Comparison of ENCODE assay signal across 33 cellular contexts in the genomic region with DNA sequence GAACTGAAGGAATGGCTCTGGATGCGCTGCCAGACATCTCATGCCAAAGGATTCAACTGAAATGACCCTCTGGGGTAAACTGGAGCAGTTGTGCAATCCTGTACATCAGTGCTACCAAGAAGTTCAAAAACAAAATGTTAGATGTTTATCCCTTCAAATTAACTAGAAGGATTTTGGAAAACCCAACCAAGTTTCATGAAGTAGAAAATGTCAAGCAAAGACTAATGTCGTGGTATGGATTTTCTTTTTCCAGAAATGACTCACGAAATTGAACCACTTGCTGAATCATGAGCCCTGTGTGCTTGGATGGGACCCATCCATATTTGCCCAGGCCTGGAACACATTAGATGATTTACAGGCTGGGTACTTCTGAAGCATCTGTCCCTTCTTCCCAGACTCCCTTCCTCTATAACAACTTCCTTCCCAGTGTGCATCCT.
DNase-seq lines count a peak whose midpoint lies in the region; ATAC-seq and TF ChIP-seq lines count a peak whose summit lies in the region.
"Had no signal": no experiment of that assay in that cellular context is flagged by ENCODE, and none has a peak within 500 bp of the region (broad histone marks: within the 10 kb centered on the region; RNA-seq: fewer than 3 reads in every experiment).

No MANE protein-coding gene starts in this region.

- no peaks in the 10 kb centered on the region for H3K36me3 Mint-ChIP-seq in chondrocyte (ENCODE audit: low read depth)
- H3K36me3 Mint-ChIP-seq: activated naive CD4-positive, alpha-beta T cell treated with anti-CD3 and anti-CD28 coated beads, Interleukin-2, amount 10 ng/mL, durations not matched to agents 7 days and 5 days; CD8-positive, alpha-beta memory T cell; mesothelial cell of epicardium; naive thymus-derived CD4-positive, alpha-beta T cell had no signal

- POLR2A ChIA-PET in BJ (lab: Charles Lee) = no interaction called here
- POLR2A ChIA-PET in IMR-90 (lab: Charles Lee; ENCODE audit: unreplicated experiment) = no interaction called here

- no peaks in the 10 kb centered on the region for H4K20me1 ChIP-seq in IMR-90 (ENCODE audit: insufficient read depth, low read length)

- no peak overlapping the region for H2AK5ac ChIP-seq in IMR-90 (ENCODE audit: low read depth, low read length)

- no TSS peak for BruUV-seq in IMR-90 (replicated peaks; lab: Mats Ljungman, UMichigan)

- H3K9me3 Mint-ChIP-seq in chondrocyte (ENCODE audit: low read depth) = peaks cover 6% of the 10 kb centered on the region
- H3K9me3 Mint-ChIP-seq: activated naive CD4-positive, alpha-beta T cell treated with anti-CD3 and anti-CD28 coated beads, Interleukin-2, amount 10 ng/mL, durations not matched to agents 7 days and 5 days; activated T-helper 1 cell treated with anti-CD3 and anti-CD28 coated beads, Interleukin-12 subunit alpha, Interleukin-12 subunit beta, Interleukin-2, Interleukin-4 antibody, amounts not matched to agents 30 ng/mL and 10 ng/mL and 1 ng/mL, durations not matched to agents 14 hours and 24 hours and 36 hours; stimulated activated naive CD8-positive, alpha-beta T cell treated with anti-CD3 and anti-CD28 coated beads, Interleukin-15, Interleukin-2, amounts not matched to agents 100 ng/mL and 50 ng/mL, for 24 hours had no signal

- no peak overlapping the region for H3K14ac ChIP-seq in IMR-90 (replicated peaks; ENCODE audit: low read depth, low read length)

- H3K79me1 ChIP-seq in IMR-90 (ENCODE audit: low read depth in 1 of 2, low read length in 2 of 2) = no peaks in the 10 kb centered on the region

- no peak overlapping the region; the same call in 2 of the 3 replicates for H2BK15ac ChIP-seq in IMR-90 (ENCODE audit: low read depth, low read length)

- no peaks in the 10 kb centered on the region for H3K9me1 ChIP-seq in IMR-90 (ENCODE audit: insufficient read depth, low read length)

- H3K4ac ChIP-seq in IMR-90 (ENCODE audit: low read depth, low read length) = no peak overlapping the region

- no peak overlapping the region for H2AK9ac ChIP-seq in IMR-90 (replicated peaks; ENCODE audit: low read depth, low read length, poor library complexity)

- CTCF ChIA-PET in BJ (lab: Yijun Ruan, JAX) = no interaction called here
- CTCF ChIA-PET in IMR-90 (lab: Yijun Ruan, JAX) = no interaction called here

- no peak overlapping the region for H3K23ac ChIP-seq in IMR-90 (ENCODE audit: low read depth, low read length)

- peaks cover 5% of the 10 kb centered on the region for H3K4me1 Mint-ChIP-seq in chondrocyte (ENCODE audit: low read depth)
- H3K4me1 Mint-ChIP-seq: activated naive CD4-positive, alpha-beta T cell treated with anti-CD3 and anti-CD28 coated beads, Interleukin-2, amount 10 ng/mL, durations not matched to agents 7 days and 5 days; B cell; CD8-positive, alpha-beta memory T cell had no signal

- no peak overlapping the region for H3K27ac Mint-ChIP-seq in chondrocyte (ENCODE audit: unreplicated experiment)
- H3K27ac Mint-ChIP-seq: activated naive CD4-positive, alpha-beta T cell treated with anti-CD3 and anti-CD28 coated beads, Interleukin-2, amount 10 ng/mL, durations not matched to agents 7 days and 5 days; activated T-helper 1 cell treated with anti-CD3 and anti-CD28 coated beads, Interleukin-12 subunit alpha, Interleukin-12 subunit beta, Interleukin-2, Interleukin-4 antibody, amounts not matched to agents 30 ng/mL and 10 ng/mL and 1 ng/mL, durations not matched to agents 14 hours and 24 hours and 36 hours; B cell; CD8-positive, alpha-beta memory T cell; mesothelial cell of epicardium; naive thymus-derived CD4-positive, alpha-beta T cell; stimulated activated naive CD8-positive, alpha-beta T cell treated with anti-CD3 and anti-CD28 coated beads, Interleukin-15, Interleukin-2, amounts not matched to agents 100 ng/mL and 50 ng/mL, for 24 hours had no signal

- H2BK20ac ChIP-seq in IMR-90 (ENCODE audit: low read depth, low read length) = no peak overlapping the region

- H3K4me3 ChIP-seq in BJ (ENCODE audit: low read depth, low read length) (no peak overlapping the region), IMR-90 (ENCODE audit: insufficient read depth, low read depth, low read length) (no peak overlapping the region)
- H3K4me3 ChIP-seq: cardiac muscle cell, esophagus muscularis mucosa, SK-N-MC, thyroid gland, vagina had no signal

- ATAC-seq in IMR-90 (ENCODE audit: low read depth) = peak; percentile 22; the same call in 1 of the 2 replicates
- peak; percentile 82 for ATAC-seq in sciatic nerve
- no peak for ATAC-seq in HG03135 (IDR thresholded peaks at IDR 0.05; ENCODE audit: unreplicated experiment)
- ATAC-seq in GM21825 (IDR thresholded peaks at IDR 0.05; ENCODE audit: unreplicated experiment) = no peak
- ATAC-seq: activated CD4-positive, CD25-positive, alpha-beta regulatory T cell treated with anti-CD3 and anti-CD28 coated beads, Interleukin-2, amount 50 U/mL, for 24 hours; HepG2; naive thymus-derived CD4-positive, alpha-beta T cell had no signal

- H2AFZ ChIP-seq in IMR-90 (replicated peaks; ENCODE audit: low read length, poor library complexity) = no peak overlapping the region

- peak overlapping the region; percentile 67; the same call in 1 of the 2 replicates for H3K27ac ChIP-seq in IMR-90 (ENCODE audit: insufficient read depth, low read length)
- H3K27ac ChIP-seq: cardiac muscle cell, esophagus muscularis mucosa, RWPE1, SK-N-MC, thyroid gland, vagina had no signal

- H2BK5ac ChIP-seq in IMR-90 (ENCODE audit: low read depth, low read length, poor library complexity, severe bottlenecking) = no peak overlapping the region

- DNase-seq in BJ (ENCODE audit: low read depth) (peak; percentile 57), IMR-90 (peak; percentile 31), dedifferentiated amniotic fluid mesenchymal stem cell (ENCODE audit: extremely low spot score) (peak; percentile 52), sciatic nerve (ENCODE audit: low spot score) (no peak), chondrocyte (ENCODE audit: low spot score) (no peak)
- DNase-seq in NK-92 treated with Interleukin-12 subunit alpha and Interleukin-12 subunit beta, amount 100 ng/mL, for 24 hours (lab: John Stamatoyannopoulos, UW) = no peak
- DNase-seq: activated CD4-positive, alpha-beta T cell treated with anti-CD3 and anti-CD28 coated beads, Interleukin-2, amount 50 U/mL, for 48 hours; activated naive CD4-positive, alpha-beta T cell treated with anti-CD3 and anti-CD28 coated beads, Interleukin-2, amount 10 ng/mL, durations not matched to agents 7 days and 5 days; amygdala; CD8-positive, alpha-beta memory T cell; cortex of kidney; DMS153; GF-D8; glutamatergic neuron; Kasumi-1; naive thymus-derived CD4-positive, alpha-beta T cell; NCI-H1092 treated with DMSO at 0.1 percent for 48 hours; NCI-H187 treated with DMSO at 0.1 percent for 48 hours; NCI-H82; thyroid gland had no signal

- peaks cover 4% of the 10 kb centered on the region; the same call in 1 of the 2 replicates for H3K4me1 ChIP-seq in IMR-90 (ENCODE audit: control insufficient read depth, insufficient read depth, low read length)

- H3K27me3 Mint-ChIP-seq in chondrocyte (ENCODE audit: low read depth) = peaks cover 17% of the 10 kb centered on the region
- H3K27me3 Mint-ChIP-seq: activated naive CD4-positive, alpha-beta T cell treated with anti-CD3 and anti-CD28 coated beads, Interleukin-2, amount 10 ng/mL, durations not matched to agents 7 days and 5 days; B cell; CD8-positive, alpha-beta memory T cell; naive thymus-derived CD4-positive, alpha-beta T cell; stimulated activated naive CD8-positive, alpha-beta T cell treated with anti-CD3 and anti-CD28 coated beads, Interleukin-15, Interleukin-2, amounts not matched to agents 100 ng/mL and 50 ng/mL, for 24 hours had no signal

- no CpG with 5 or more reads among the region's 3 CpGs for WGBS in IMR-90 (ENCODE audit: extremely low coverage in 2 of 2, insufficient read length in 1 of 2), 2 experiments

- no peak overlapping the region for H3K56ac ChIP-seq in IMR-90 (ENCODE audit: extremely low read depth, insufficient read depth, low read length)

- in situ Hi-C loops in IMR-90 (cut with MboI; ENCODE audit: low sequenced_read_pairs) = loop anchor here (25.0 kb wide), 1 partner anchor 389 kb away; no protein-coding TSS in a partner anchor

- H2BK120ac ChIP-seq in IMR-90 (ENCODE audit: low read depth, low read length) = no peak overlapping the region

- H3K4me2 ChIP-seq in IMR-90 (ENCODE audit: low read depth, low read length) = no peak overlapping the region

- no peak overlapping the region for H3K4me3 Mint-ChIP-seq in chondrocyte (ENCODE audit: unreplicated experiment)
- H3K4me3 Mint-ChIP-seq: activated naive CD4-positive, alpha-beta T cell treated with anti-CD3 and anti-CD28 coated beads, Interleukin-2, amount 10 ng/mL, durations not matched to agents 7 days and 5 days; activated T-helper 1 cell treated with anti-CD3 and anti-CD28 coated beads, Interleukin-12 subunit alpha, Interleukin-12 subunit beta, Interleukin-2, Interleukin-4 antibody, amounts not matched to agents 30 ng/mL and 10 ng/mL and 1 ng/mL, durations not matched to agents 14 hours and 24 hours and 36 hours; B cell; CD8-positive, alpha-beta memory T cell; mesothelial cell of epicardium; naive thymus-derived CD4-positive, alpha-beta T cell; stimulated activated naive CD8-positive, alpha-beta T cell treated with anti-CD3 and anti-CD28 coated beads, Interleukin-15, Interleukin-2, amounts not matched to agents 100 ng/mL and 50 ng/mL, for 24 hours had no signal

- H4K91ac ChIP-seq in IMR-90 (ENCODE audit: insufficient read depth, low read depth, low read length) = no peak overlapping the region

- H3K9me3 ChIP-seq in IMR-90 (ENCODE audit: control insufficient read depth, insufficient read depth, low read length) = peaks cover 4% of the 10 kb centered on the region; the same call in 1 of the 2 replicates
- H3K9me3 ChIP-seq: thyroid gland, vagina had no signal

- H3K27me3 ChIP-seq in BJ (ENCODE audit: control insufficient read depth, insufficient read depth, low read length) (no peaks in the 10 kb centered on the region), IMR-90 (ENCODE audit: control insufficient read depth, insufficient read depth, low read length) (peaks cover 5% of the 10 kb centered on the region)
- H3K27me3 ChIP-seq: esophagus muscularis mucosa, thyroid gland, vagina had no signal

- H3K36me3 ChIP-seq in BJ (ENCODE audit: control insufficient read depth, insufficient read depth, low read length) (no peaks in the 10 kb centered on the region), IMR-90 (ENCODE audit: control insufficient read depth, insufficient read depth, low read length) (no peaks in the 10 kb centered on the region)
- H3K36me3 ChIP-seq: cardiac muscle cell, esophagus muscularis mucosa, thyroid gland, vagina had no signal

- no peak overlapping the region for H4K5ac ChIP-seq in IMR-90 (ENCODE audit: low read depth, low read length)

- TF ChIP-seq CTCF in BJ (IDR thresholded peaks at IDR 0.05; ENCODE audit: insufficient read depth, low read depth, low read length) (no peak), IMR-90 (conservative IDR thresholded peaks at IDR 0.05; ENCODE audit: low read depth, low read length) (no peak), chondrocyte (IDR thresholded peaks at IDR 0.05) (no peak)

- intact Hi-C loops in IMR-90 (cut with micrococcal nuclease) (loop anchor here (5.0 to 10.0 kb wide), 2 partner anchors 389 to 891 kb away; no protein-coding TSS in a partner anchor), sciatic nerve (cut with DNase I) (no loop called here)

- H3K18ac ChIP-seq in IMR-90 (ENCODE audit: low read depth, low read length) = no peak overlapping the region

- no peak for TF ChIP-seq RAD21 in IMR-90 (IDR thresholded peaks at IDR 0.05; ENCODE audit: low read length)

- dilution Hi-C loops in IMR-90 (cut with HindIII; ENCODE audit: low sequenced_read_pairs, unreplicated experiment) = no loop called here

- H4K8ac ChIP-seq in IMR-90 (ENCODE audit: low read depth in 2 of 2, low read length in 2 of 2) = no peak overlapping the region

- no peak for TF ChIP-seq POLR2A in IMR-90 (IDR thresholded peaks at IDR 0.05; ENCODE audit: low read depth, low read length)

- no peak overlapping the region for H3K9ac ChIP-seq in IMR-90 (ENCODE audit: low read depth, low read length)

Comparison
In these comparisons a context has a peak if more than half of its experiments do, and no peak if none do; other contexts are left out.
1. DNase-seq: peak in BJ (single experiment), IMR-90 (single experiment) and dedifferentiated amniotic fluid mesenchymal stem cell (single experiment); none in sciatic nerve (single experiment), chondrocyte (single experiment) and NK-92 treated with Interleukin-12 subunit alpha and Interleukin-12 subunit beta, amount 100 ng/mL, for 24 hours (single experiment).
2. ATAC-seq: peak in IMR-90 (single experiment) and sciatic nerve (single experiment); none in HG03135 (single experiment) and GM21825 (single experiment).